ENCODE assay signal across 31 cellular contexts in genomic region chr11:117409511-117409910, GRCh38.
"Had no signal": no experiment of that assay in that cellular context is flagged by ENCODE, and none has a peak within 500 bp of the region (broad histone marks: within the 10 kb centered on the region; RNA-seq: fewer than 3 reads in every experiment).

No MANE protein-coding gene starts in this region.

- ATAC-seq: effector memory CD8-positive, alpha-beta T cell; left ventricle myocardium superior; mucosa of descending colon; natural killer cell treated with Interleukin-12 subunit alpha and Interleukin-12 subunit beta and Interleukin-15 and Interleukin-18, amount 100 ng/mL, for 72 hours; stimulated activated memory B cell treated with anti-CD40 and anti-IgM and Interleukin-4, amounts not matched to agents 10 μg/mL and 1 μg/mL and 100 μg/mL, for 72 hours; stimulated activated naive CD8-positive, alpha-beta T cell treated with anti-CD3 and anti-CD28 coated beads, Interleukin-15, Interleukin-2, amounts not matched to agents 100 U/mL and 50 U/mL, for 24 hours had no signal

- DNase-seq: dermis blood vessel endothelial cell; effector memory CD8-positive, alpha-beta T cell; erythroblast; esophagus squamous epithelium; foreskin melanocyte; hypothalamus; immature natural killer cell; islet precursor cell; kidney glomerular epithelial cell; left ventricle myocardium superior; lower lobe of right lung; mucosa of descending colon; naive B cell; spleen; stimulated activated CD4-positive, alpha-beta T cell treated with anti-CD3 and anti-CD28 coated beads, Interleukin-4, amount 100 ng/mL, for 4 hours; stimulated activated naive CD8-positive, alpha-beta T cell treated with anti-CD3 and anti-CD28 coated beads, Interleukin-15, Interleukin-2, amounts not matched to agents 100 U/mL and 50 U/mL, for 24 hours; substantia nigra; testis; upper lobe of left lung; uterus had no signal

- H3K27ac Mint-ChIP-seq: effector memory CD8-positive, alpha-beta T cell; immature natural killer cell; mesothelial cell of epicardium; natural killer cell treated with Interleukin-12 subunit alpha and Interleukin-12 subunit beta and Interleukin-15 and Interleukin-18, amount 100 ng/mL, for 72 hours; stimulated activated memory B cell treated with anti-CD40 and anti-IgM and Interleukin-4, amounts not matched to agents 10 μg/mL and 1 μg/mL and 100 μg/mL, for 72 hours had no signal

- H3K9ac ChIP-seq: parathyroid adenoma had no signal

- H3K4me3 ChIP-seq: coronary artery, esophagus squamous epithelium, lower lobe of right lung, mucosa of descending colon, prostate gland, right atrium auricular region, skin epidermis, spleen, testis, tibial artery, upper lobe of left lung, uterus had no signal

- H3K4me1 Mint-ChIP-seq: immature natural killer cell; mesothelial cell of epicardium; naive B cell; stimulated activated memory B cell treated with anti-CD40 and anti-IgM and Interleukin-4, amounts not matched to agents 10 μg/mL and 1 μg/mL and 100 μg/mL, for 72 hours had no signal

- H3K9me3 ChIP-seq: neutrophil, prostate gland, testis had no signal

- H3K27ac ChIP-seq: coronary artery, esophagus squamous epithelium, lower lobe of right lung, neutrophil, parathyroid adenoma, prostate gland, right atrium auricular region, skin epidermis, spleen, testis, tibial artery, upper lobe of left lung, uterus had no signal

- H3K27me3 ChIP-seq: esophagus squamous epithelium, neutrophil, right atrium auricular region, spleen, testis, tibial artery, upper lobe of left lung, uterus had no signal

- H3K4me3 Mint-ChIP-seq: effector memory CD8-positive, alpha-beta T cell; immature natural killer cell; mesothelial cell of epicardium; naive B cell; natural killer cell treated with Interleukin-12 subunit alpha and Interleukin-12 subunit beta and Interleukin-15 and Interleukin-18, amount 100 ng/mL, for 72 hours; neural crest cell; stimulated activated memory B cell treated with anti-CD40 and anti-IgM and Interleukin-4, amounts not matched to agents 10 μg/mL and 1 μg/mL and 100 μg/mL, for 72 hours had no signal

- H3K79me2 ChIP-seq: parathyroid adenoma had no signal

- H3K27me3 Mint-ChIP-seq: effector memory CD8-positive, alpha-beta T cell; naive B cell; natural killer cell treated with Interleukin-12 subunit alpha and Interleukin-12 subunit beta and Interleukin-15 and Interleukin-18, amount 100 ng/mL, for 72 hours; stimulated activated memory B cell treated with anti-CD40 and anti-IgM and Interleukin-4, amounts not matched to agents 10 μg/mL and 1 μg/mL and 100 μg/mL, for 72 hours had no signal

- H3K36me3 ChIP-seq: uterus had no signal

- H3K9me3 Mint-ChIP-seq: effector memory CD8-positive, alpha-beta T cell had no signal

- H3K4me1 ChIP-seq: esophagus squamous epithelium, lower lobe of right lung, parathyroid adenoma, prostate gland, right atrium auricular region, spleen, testis, tibial artery, upper lobe of left lung, uterus had no signal
